Comparison of ENCODE assay signal across 8 cellular contexts in genomic region chr5:76404694-76405306, GRCh38. TPM values are rescaled to one million over a fixed set of nuclear protein-coding genes. Genes with fewer than 3 reads are reported as not detected.
DNase-seq lines count a peak whose midpoint lies in the region; ATAC-seq and TF ChIP-seq lines count a peak whose summit lies in the region.

No MANE protein-coding gene starts in this region.

- peak overlapping the region; percentile 96 for H3K9ac ChIP-seq in KMS-11
- H3K9ac ChIP-seq in endodermal cell (ENCODE audit: extremely low read depth, low read length, poor library complexity, severe bottlenecking): no peak overlapping the region

- H3K79me2 ChIP-seq in KMS-11 (ENCODE audit: insufficient read depth, low read depth): peaks cover 64% of the 10 kb centered on the region

- H3K27me3 Mint-ChIP-seq in activated T-cell treated with anti-CD3 and anti-CD28 coated beads, Interleukin-2, amount 50 U/mL, for 24 hours: no peaks in the 10 kb centered on the region
- peaks cover 55% of the 10 kb centered on the region for H3K27me3 Mint-ChIP-seq in endodermal cell (ENCODE audit: insufficient read depth)

- no peak for TF ChIP-seq CTCF in KMS-11 (conservative IDR thresholded peaks at IDR 0.05; ENCODE audit: low read depth, low read length)
- TF ChIP-seq CTCF in endodermal cell (conservative IDR thresholded peaks at IDR 0.05): no peak
- no peak for TF ChIP-seq CTCF in thyroid gland (IDR thresholded peaks at IDR 0.05)
- no peak for TF ChIP-seq CTCF in foreskin fibroblast (IDR thresholded peaks at IDR 0.05; ENCODE audit: low read depth, low read length)

- H3K4me2 ChIP-seq in KMS-11: peak overlapping the region; percentile 82

- H3K9me3 Mint-ChIP-seq in activated T-cell treated with anti-CD3 and anti-CD28 coated beads, Interleukin-2, amount 50 U/mL, for 24 hours: no peaks in the 10 kb centered on the region
- H3K9me3 Mint-ChIP-seq in endodermal cell: no peaks in the 10 kb centered on the region

- no peaks in the 10 kb centered on the region for H3K27me3 ChIP-seq in KMS-11 (ENCODE audit: insufficient read depth, low read depth)
- H3K27me3 ChIP-seq in endodermal cell (ENCODE audit: control insufficient read depth, insufficient read depth, low read length, poor library complexity, severe bottlenecking): peaks cover 18% of the 10 kb centered on the region
- H3K27me3 ChIP-seq in thyroid gland: no peaks in the 10 kb centered on the region

- H3K9me3 ChIP-seq in endodermal cell (ENCODE audit: control insufficient read depth, low read length) (no peaks in the 10 kb centered on the region), thyroid gland (no peaks in the 10 kb centered on the region)

- peaks cover 69% of the 10 kb centered on the region for H3K4me1 Mint-ChIP-seq in activated T-cell treated with anti-CD3 and anti-CD28 coated beads, Interleukin-2, amount 50 U/mL, for 24 hours (ENCODE audit: low read depth)
- H3K4me1 Mint-ChIP-seq in endodermal cell: peaks cover 17% of the 10 kb centered on the region

- WGBS in endodermal cell (ENCODE audit: insufficient coverage in 1 of 2, insufficient read length in 1 of 2), 2 experiments: 91 to 95% methylated on average over 5 of the region's 5 CpGs
- 64 to 68% methylated on average over 5 of the region's 5 CpGs for WGBS in thyroid gland, 2 donors

- H3K27ac ChIP-seq in KMS-11 (peak overlapping the region; percentile 98), endodermal cell (ENCODE audit: low read depth, low read length) (no peak overlapping the region), thyroid gland (peak overlapping the region; percentile 78 to 86 (median 85))

- H3K4me3 ChIP-seq in KMS-11 (IDR thresholded peaks at IDR 0.05; ENCODE audit: insufficient read depth, low read depth, low read length) (no peak overlapping the region), endodermal cell (ENCODE audit: low read length) (no peak overlapping the region), thyroid gland (replicated peaks in 1 of 3) (peak overlapping the region in 1 of 3 donors; percentile 62), foreskin fibroblast (ENCODE audit: low read depth in 1 of 2, low read length in 2 of 2) (no peak overlapping the region)

- no peak for ATAC-seq in HG02884 (IDR thresholded peaks at IDR 0.05; ENCODE audit: unreplicated experiment)

- TF ChIP-seq POLR2A in thyroid gland (IDR thresholded peaks at IDR 0.05): no peak

- DNase-seq in activated T-cell treated with anti-CD3 and anti-CD28 coated beads, Interleukin-2, amount 50 U/mL, for 24 hours: peak; percentile 80
- DNase-seq in activated T-cell treated with anti-CD3 and anti-CD28 coated beads for 4 hours: no peak
- peak; percentile 26 for DNase-seq in endodermal cell
- DNase-seq in thyroid gland: no peak
- DNase-seq in foreskin fibroblast: no peak
- DNase-seq in stimulated activated CD8-positive, alpha-beta memory T cell treated with anti-CD3 and anti-CD28 coated beads, Interleukin-4, amount 100 ng/mL, for 48 hours: no peak

- H3K4me1 ChIP-seq in KMS-11 (ENCODE audit: low read depth, poor library complexity, severe bottlenecking) (peaks cover 56% of the 10 kb centered on the region), endodermal cell (ENCODE audit: control insufficient read depth, insufficient read depth, low read length) (no peaks in the 10 kb centered on the region), thyroid gland (peaks cover 19 to 41% of the 10 kb centered on the region in 2 donors)

- intact Hi-C loops in thyroid gland (cut with DNase I): loop anchor here (10.0 kb wide), 1 partner anchor 130 kb away; no protein-coding TSS in a partner anchor

- H4K20me1 ChIP-seq in KMS-11 (ENCODE audit: insufficient read depth): 0 out of 2 replicates have a peak, but pooled peaks cover 1% of the 10 kb centered on the region

- no peaks in the 10 kb centered on the region for H3K36me3 ChIP-seq in KMS-11 (ENCODE audit: insufficient read depth)
- H3K36me3 ChIP-seq in endodermal cell (ENCODE audit: control insufficient read depth, insufficient read depth, low read length): no peaks in the 10 kb centered on the region
- no peaks in the 10 kb centered on the region for H3K36me3 ChIP-seq in thyroid gland

- H2AFZ ChIP-seq in KMS-11 (ENCODE audit: low read depth): no peak overlapping the region; the same call in 1 of the 2 replicates

- H3K4me3 Mint-ChIP-seq in activated T-cell treated with anti-CD3 and anti-CD28 coated beads, Interleukin-2, amount 50 U/mL, for 24 hours: peak overlapping the region; percentile 95
- H3K4me3 Mint-ChIP-seq in endodermal cell: peak overlapping the region; percentile 77

- H3K36me3 Mint-ChIP-seq in activated T-cell treated with anti-CD3 and anti-CD28 coated beads, Interleukin-2, amount 50 U/mL, for 24 hours (ENCODE audit: low read depth): peaks cover 25% of the 10 kb centered on the region
- no peaks in the 10 kb centered on the region for H3K36me3 Mint-ChIP-seq in endodermal cell (ENCODE audit: low read depth)

- peak overlapping the region; percentile 94 for H3K27ac Mint-ChIP-seq in activated T-cell treated with anti-CD3 and anti-CD28 coated beads, Interleukin-2, amount 50 U/mL, for 24 hours
- H3K27ac Mint-ChIP-seq in endodermal cell: no peak overlapping the region

RNA-seq across cellular contexts. Expression of gene IQGAP2, which starts 1.7 kb away (rescaled TPM):
- total RNA-seq in endodermal cell (10 to 100 TPM in 1 of 2 donors, 1 to 10 TPM in 1; 8.3 to 19.4 TPM), thyroid gland (10 to 100 TPM; 55.1 to 85.5 (median 64.0) TPM)
- polyA plus RNA-seq in endodermal cell (2013, experiment 1 of 2): 19.4 TPM
- 17.3 TPM for polyA plus RNA-seq in endodermal cell (2013, experiment 2 of 2)

Comparison
In these comparisons a context has a peak if more than half of its experiments do, and no peak if none do; other contexts are left out.
1. DNase-seq: peak in activated T-cell treated with anti-CD3 and anti-CD28 coated beads, Interleukin-2, amount 50 U/mL, for 24 hours (single experiment) and endodermal cell (single experiment); none in activated T-cell treated with anti-CD3 and anti-CD28 coated beads for 4 hours (single experiment), thyroid gland (0 of 2), foreskin fibroblast (0 of 2) and stimulated activated CD8-positive, alpha-beta memory T cell treated with anti-CD3 and anti-CD28 coated beads, Interleukin-4, amount 100 ng/mL, for 48 hours (single experiment).